15 cellular contexts compared by ENCODE assay signal in genomic region chr5:150496098-150496497, GRCh38. TPM values are rescaled to one million over a fixed set of nuclear protein-coding genes. Genes with fewer than 3 reads are reported as not detected.
DNase-seq lines count a peak whose midpoint lies in the region; TF ChIP-seq lines count a peak whose summit lies in the region.
"Had no signal": no experiment of that assay in that cellular context is flagged by ENCODE, and none has a peak within 500 bp of the region (broad histone marks: within the 10 kb centered on the region; RNA-seq: fewer than 3 reads in every experiment).

No MANE protein-coding gene starts in this region.

- H3K4me3 ChIP-seq in coronary artery = no peak overlapping the region
- H3K4me3 ChIP-seq in effector memory CD4-positive, alpha-beta T cell (ENCODE audit: insufficient read depth, low read depth, low read length, poor library complexity, severe bottlenecking) = no peak overlapping the region
- H3K4me3 ChIP-seq: MG63 had no signal

- no peaks in the 10 kb centered on the region for H3K4me1 ChIP-seq in effector memory CD4-positive, alpha-beta T cell (ENCODE audit: control insufficient read depth, insufficient read depth, low read length, poor library complexity, severe bottlenecking)

- DNase-seq in HFFc6 (no peak), coronary artery (ENCODE audit: low spot score) (no peak), mesothelial cell of epicardium (ENCODE audit: low spot score in 2 of 2, unreplicated experiment in 2 of 2) (no peak), substantia nigra (lab: John Stamatoyannopoulos, UW) (no peak), DMS79 (lab: John Stamatoyannopoulos, UW) (no peak)
- no peak for DNase-seq in effector memory CD4-positive, alpha-beta T cell
- no peak for DNase-seq in effector CD8-positive, alpha-beta T cell (lab: John Stamatoyannopoulos, UW)
- DNase-seq in T-helper 2 cell treated with Interferon-gamma antibody and Interleukin-4, amounts not matched to agents 5 μg/mL and 100 μg/mL, for 36 hours (ENCODE audit: low spot score) = no peak
- DNase-seq: activated B cell treated with CpG ODN at 0.5 μM for 24 hours; head of caudate nucleus; MG63; occipital lobe; stimulated activated CD4-positive, alpha-beta T cell treated with anti-CD3 and anti-CD28 coated beads, Interleukin-4, amount 100 ng/mL, for 1 hour had no signal

- H3K36me3 Mint-ChIP-seq in HFFc6 (ENCODE audit: low read depth) (peaks cover 20% of the 10 kb centered on the region), mesothelial cell of epicardium (peaks cover 5% of the 10 kb centered on the region)
- H3K36me3 Mint-ChIP-seq in T-helper 2 cell treated with Interferon-gamma antibody and Interleukin-4, amounts not matched to agents 5 μg/mL and 100 μg/mL, for 36 hours (ENCODE audit: low read depth) = no peaks in the 10 kb centered on the region
- H3K36me3 Mint-ChIP-seq: stimulated activated effector memory CD8-positive, alpha-beta T cell treated with anti-CD3 and anti-CD28 coated beads, Interleukin-12 subunit alpha, Interleukin-12 subunit beta, amount 100 ng/mL, for 72 hours had no signal

- TF ChIP-seq CTCF in HFFc6 (IDR thresholded peaks at IDR 0.05) (no peak), coronary artery (IDR thresholded peaks at IDR 0.05) (no peak), mesothelial cell of epicardium (IDR thresholded peaks at IDR 0.05; ENCODE audit: unreplicated experiment) (no peak)

- H3K27ac Mint-ChIP-seq in HFFc6 = peak overlapping the region; percentile 64
- peak overlapping the region; percentile 56 for H3K27ac Mint-ChIP-seq in mesothelial cell of epicardium
- H3K27ac Mint-ChIP-seq in T-helper 2 cell treated with Interferon-gamma antibody and Interleukin-4, amounts not matched to agents 5 μg/mL and 100 μg/mL, for 36 hours = no peak overlapping the region
- H3K27ac Mint-ChIP-seq: activated B cell treated with CpG ODN at 0.5 μM for 24 hours; stimulated activated effector memory CD8-positive, alpha-beta T cell treated with anti-CD3 and anti-CD28 coated beads, Interleukin-12 subunit alpha, Interleukin-12 subunit beta, amount 100 ng/mL, for 72 hours had no signal

- H3K4me1 Mint-ChIP-seq in HFFc6 (ENCODE audit: low read depth) = peaks cover 84% of the 10 kb centered on the region
- peaks cover 57% of the 10 kb centered on the region for H3K4me1 Mint-ChIP-seq in mesothelial cell of epicardium
- no peaks in the 10 kb centered on the region for H3K4me1 Mint-ChIP-seq in T-helper 2 cell treated with Interferon-gamma antibody and Interleukin-4, amounts not matched to agents 5 μg/mL and 100 μg/mL, for 36 hours (ENCODE audit: low read depth)
- H3K4me1 Mint-ChIP-seq: stimulated activated effector memory CD8-positive, alpha-beta T cell treated with anti-CD3 and anti-CD28 coated beads, Interleukin-12 subunit alpha, Interleukin-12 subunit beta, amount 100 ng/mL, for 72 hours had no signal

- no peaks in the 10 kb centered on the region for H3K9me3 Mint-ChIP-seq in HFFc6
- H3K9me3 Mint-ChIP-seq in mesothelial cell of epicardium = no peaks in the 10 kb centered on the region
- no peaks in the 10 kb centered on the region for H3K9me3 Mint-ChIP-seq in T-helper 2 cell treated with Interferon-gamma antibody and Interleukin-4, amounts not matched to agents 5 μg/mL and 100 μg/mL, for 36 hours
- H3K9me3 Mint-ChIP-seq: activated B cell treated with CpG ODN at 0.5 μM for 24 hours; stimulated activated effector memory CD8-positive, alpha-beta T cell treated with anti-CD3 and anti-CD28 coated beads, Interleukin-12 subunit alpha, Interleukin-12 subunit beta, amount 100 ng/mL, for 72 hours had no signal

- H3K4me3 Mint-ChIP-seq in HFFc6 (no peak overlapping the region), mesothelial cell of epicardium (no peak overlapping the region)
- no peak overlapping the region for H3K4me3 Mint-ChIP-seq in T-helper 2 cell treated with Interferon-gamma antibody and Interleukin-4, amounts not matched to agents 5 μg/mL and 100 μg/mL, for 36 hours
- H3K4me3 Mint-ChIP-seq: activated B cell treated with CpG ODN at 0.5 μM for 24 hours; stimulated activated effector memory CD8-positive, alpha-beta T cell treated with anti-CD3 and anti-CD28 coated beads, Interleukin-12 subunit alpha, Interleukin-12 subunit beta, amount 100 ng/mL, for 72 hours had no signal

- no peaks in the 10 kb centered on the region for H3K36me3 ChIP-seq in effector memory CD4-positive, alpha-beta T cell (ENCODE audit: control insufficient read depth, insufficient read depth, low read length)

- peak overlapping the region; percentile 58 to 77 for H3K27ac ChIP-seq in coronary artery
- H3K27ac ChIP-seq in substantia nigra (ENCODE audit: low read depth, low read length, poor library complexity, severe bottlenecking) = peak overlapping the region; percentile 99
- no peak overlapping the region for H3K27ac ChIP-seq in effector memory CD4-positive, alpha-beta T cell (ENCODE audit: insufficient read depth, low read length, poor library complexity, severe bottlenecking)
- H3K27ac ChIP-seq: C4-2B had no signal

- H3K27me3 ChIP-seq in effector memory CD4-positive, alpha-beta T cell (replicated peaks; ENCODE audit: control insufficient read depth, insufficient read depth, low read length, poor library complexity, severe bottlenecking) = no peaks in the 10 kb centered on the region
- H3K27me3 ChIP-seq: MG63 had no signal

- no peaks in the 10 kb centered on the region for H3K9me3 ChIP-seq in effector memory CD4-positive, alpha-beta T cell (ENCODE audit: control insufficient read depth, low read length)
- H3K9me3 ChIP-seq: MG63 had no signal

- H3K27me3 Mint-ChIP-seq in HFFc6 (ENCODE audit: insufficient read depth) (peaks cover 12% of the 10 kb centered on the region), mesothelial cell of epicardium (ENCODE audit: low read depth) (no peaks in the 10 kb centered on the region)
- H3K27me3 Mint-ChIP-seq in T-helper 2 cell treated with Interferon-gamma antibody and Interleukin-4, amounts not matched to agents 5 μg/mL and 100 μg/mL, for 36 hours (ENCODE audit: low read depth) = no peaks in the 10 kb centered on the region
- H3K27me3 Mint-ChIP-seq: activated B cell treated with CpG ODN at 0.5 μM for 24 hours had no signal

RNA-seq across cellular contexts. Expression of gene NDST1, which starts 11.8 kb away (rescaled TPM):
- total RNA-seq in HFFc6 (2021; fragmentation: NEBNext Ultra II Directional; extraction: Animal tissue kit (Norgen Biotek cat#: 25700)) = 100 to 1,000 TPM; 126 to 199 (median 147) TPM
- total RNA-seq in mesothelial cell of epicardium = 129 to 132 TPM (median 132 TPM) in 3 replicates

RNA-seq across cellular contexts. Expression of gene RPS14, which starts 46.6 kb away (rescaled TPM):
- 1,000 to 10,000 TPM; 1,658 to 2,163 (median 1,911) TPM for total RNA-seq in HFFc6 (2021; fragmentation: NEBNext Ultra II Directional; extraction: Animal tissue kit (Norgen Biotek cat#: 25700))
- 2,586 to 2,705 TPM (median 2,627 TPM) in 3 replicates for total RNA-seq in mesothelial cell of epicardium
